27 cellular contexts compared by ENCODE assay signal in genomic region chr7:86995052-86995725, GRCh38.
"Had no signal": no experiment of that assay in that cellular context is flagged by ENCODE, and none has a peak within 500 bp of the region (broad histone marks: within the 10 kb centered on the region; RNA-seq: fewer than 3 reads in every experiment).

No MANE protein-coding gene starts in this region.

- H3K4me3 ChIP-seq: esophagus muscularis mucosa, pancreas, right atrium auricular region, stomach, thyroid gland, upper lobe of left lung, vagina had no signal

- DNase-seq: activated CD4-positive, alpha-beta memory T cell treated with anti-CD3 and anti-CD28 coated beads for 36 hours; activated CD4-positive, alpha-beta T cell treated with anti-CD3 and anti-CD28 coated beads, Interleukin-2, amount 10 ng/mL, durations not matched to agents 24 days and 14 days; activated CD4-positive, CD25-positive, alpha-beta regulatory T cell treated with anti-CD3 and anti-CD28 coated beads, Interleukin-2, amount 50 U/mL, for 72 hours; activated CD8-positive, alpha-beta memory T cell treated with anti-CD3 and anti-CD28 coated beads, Interleukin-2, amount 50 U/mL, for 48 hours; activated gamma-delta T cell treated with Interleukin-2 at 50 U/mL for 16 hours; activated naive CD4-positive, alpha-beta T cell treated with anti-CD3 and anti-CD28 coated beads, Interleukin-2, amount 50 U/mL, for 16 hours; activated T-cell treated with anti-CD3 and anti-CD28 coated beads, Interleukin-2, amount 50 U/mL, for 4 hours; amniotic stem cell; brain microvascular endothelial cell; central memory CD4-positive, alpha-beta T cell; foreskin melanocyte; left colon; midbrain; naive thymus-derived CD4-positive, alpha-beta T cell; pancreas; stimulated activated CD4-positive, alpha-beta T cell treated with anti-CD3 and anti-CD28 coated beads, Interleukin-15, amount 100 ng/mL, for 24 hours; stimulated activated CD4-positive, alpha-beta T cell treated with anti-CD3 and anti-CD28 coated beads, Interleukin-2, amount 100 ng/mL, for 24 hours; stimulated activated naive B cell treated with anti-CD40 and anti-IgM and Interleukin-4, amounts not matched to agents 10 μg/mL and 1 μg/mL and 100 μg/mL, for 72 hours; stomach; thyroid gland; upper lobe of left lung had no signal

- H3K27me3 ChIP-seq: brain microvascular endothelial cell, esophagus muscularis mucosa, pancreas, right atrium auricular region, stomach, thyroid gland, upper lobe of left lung, vagina had no signal

- H3K36me3 ChIP-seq: brain microvascular endothelial cell, esophagus muscularis mucosa, pancreas, right atrium auricular region, stomach, thyroid gland, upper lobe of left lung, vagina had no signal

- H3K9me3 ChIP-seq: esophagus muscularis mucosa, pancreas, right atrium auricular region, stomach, thyroid gland, upper lobe of left lung, vagina had no signal

- H3K27ac ChIP-seq: brain microvascular endothelial cell, esophagus muscularis mucosa, pancreas, right atrium auricular region, stomach, thyroid gland, upper lobe of left lung, vagina had no signal

- FAIRE-seq: astrocyte, keratinocyte, pancreas had no signal

- ATAC-seq: activated T-cell treated with anti-CD3 and anti-CD28 coated beads, Interleukin-2, amount 50 U/mL, for 4 hours; activated T-helper 17 cell treated with anti-CD3 and anti-CD28 coated beads, Interleukin-2, amount 50 U/mL, for 72 hours; left colon; naive thymus-derived CD4-positive, alpha-beta T cell; pancreas; stimulated activated naive B cell treated with anti-CD40 and anti-IgM and Interleukin-4, amounts not matched to agents 10 μg/mL and 1 μg/mL and 100 μg/mL, for 72 hours had no signal
